1 cellular context compared by ENCODE assay signal in the genomic region with DNA sequence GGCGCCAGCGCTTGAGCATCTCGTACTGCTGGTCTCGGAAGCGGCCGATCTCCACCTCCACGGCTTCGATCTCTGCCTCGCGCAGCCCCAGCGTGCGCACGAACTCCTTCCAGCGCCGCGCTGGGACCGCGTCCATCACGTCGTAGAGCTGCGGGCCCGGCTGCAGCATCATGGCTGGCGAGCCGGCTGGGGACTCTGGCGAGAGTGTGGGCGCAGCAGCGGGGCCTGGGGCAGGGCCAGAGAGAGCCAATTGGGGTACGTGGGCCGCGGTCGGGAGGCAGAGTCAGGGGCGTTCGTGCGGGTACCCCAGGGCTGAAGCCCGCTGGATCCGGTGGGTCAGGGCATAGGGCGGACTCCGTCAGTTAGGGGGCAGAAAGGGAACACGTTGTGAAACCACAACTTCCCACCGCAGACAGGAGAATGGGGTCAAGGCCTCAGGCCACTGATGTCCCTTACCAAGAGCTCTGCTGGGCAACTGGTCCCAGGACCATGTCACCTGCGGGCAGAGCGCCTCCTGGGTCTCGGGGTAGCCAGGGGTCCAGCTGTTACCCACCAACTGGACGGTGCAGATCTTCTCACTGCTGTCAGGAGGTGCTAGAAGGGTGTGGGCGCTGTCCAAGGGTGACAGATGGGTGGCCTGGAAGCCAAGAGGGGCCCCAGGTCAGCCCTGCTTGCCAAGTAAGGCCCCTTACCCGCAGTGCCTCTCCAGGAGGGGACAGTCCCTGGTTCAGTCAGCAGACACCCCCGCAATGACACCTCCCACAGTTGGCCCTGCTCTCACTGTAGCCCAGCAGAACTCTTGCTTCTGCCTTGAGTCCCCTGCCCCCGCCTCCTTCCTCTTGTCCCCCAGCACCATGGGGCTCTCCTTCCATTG.
TF ChIP-seq lines count a peak whose summit lies in the region.

No MANE protein-coding gene starts in this region.

TF ChIP-seq in H1, 55 proteins besides CTCF, POLR2A, EP300 and RAD21:
- no peak for TF ChIP-seq SIN3A (conservative IDR thresholded peaks at IDR 0.05 in 1 of 2, IDR thresholded peaks at IDR 0.05 in 1 of 2; ENCODE audit: low read depth in 1 of 2, low read length in 2 of 2)
- TF ChIP-seq POLR2AphosphoS5 (IDR thresholded peaks at IDR 0.05; ENCODE audit: low read depth, low read length), result 0 out of 2 replicates have a peak, but pooled peaks have one; percentile 10
- no peak for TF ChIP-seq MAFK (IDR thresholded peaks at IDR 0.05; ENCODE audit: low read depth, low read length)
TF ChIP-seq in H1: peak in this region for 1.
